7 cellular contexts compared by ENCODE assay signal in genomic region chr18:79399275-79400081, GRCh38. TPM values are rescaled to one million over a fixed set of nuclear protein-coding genes. Genes with fewer than 3 reads are reported as not detected.
DNase-seq lines count a peak whose midpoint lies in the region; ATAC-seq and TF ChIP-seq lines count a peak whose summit lies in the region.

No MANE protein-coding gene starts in this region.

- H3K9me3 Mint-ChIP-seq in activated T-cell treated with anti-CD3 and anti-CD28 coated beads, Interleukin-2, amount 50 U/mL, for 24 hours, result no peaks in the 10 kb centered on the region

- peak overlapping the region; percentile 93 for H3K27ac Mint-ChIP-seq in activated T-cell treated with anti-CD3 and anti-CD28 coated beads, Interleukin-2, amount 50 U/mL, for 24 hours

- peaks cover 4% of the 10 kb centered on the region for H3F3A ChIP-seq in smooth muscle cell (ENCODE audit: low read depth)

- intact Hi-C loops in right cardiac atrium (cut with DNase I), result no loop called here

- no peak overlapping the region for H2AFZ ChIP-seq in smooth muscle cell (ENCODE audit: low read depth)

- peak overlapping the region; percentile 100 for H3K4me2 ChIP-seq in smooth muscle cell

- peak overlapping the region; percentile 85 for H3K9ac ChIP-seq in smooth muscle cell (ENCODE audit: low read depth)

- peaks cover 63% of the 10 kb centered on the region for H3K36me3 Mint-ChIP-seq in activated T-cell treated with anti-CD3 and anti-CD28 coated beads, Interleukin-2, amount 50 U/mL, for 24 hours (ENCODE audit: low read depth)

- peaks cover 68% of the 10 kb centered on the region for H4K20me1 ChIP-seq in smooth muscle cell (ENCODE audit: low read depth)

- ATAC-seq in HG03064 (IDR thresholded peaks at IDR 0.05; ENCODE audit: low read depth, unreplicated experiment) (peak; percentile 9), right cardiac atrium (no peak)

- H3K4me1 Mint-ChIP-seq in activated T-cell treated with anti-CD3 and anti-CD28 coated beads, Interleukin-2, amount 50 U/mL, for 24 hours (ENCODE audit: low read depth), result peaks cover 59% of the 10 kb centered on the region

- H3K27ac ChIP-seq in right cardiac atrium (ENCODE audit: low read length) (no peak overlapping the region), smooth muscle cell (ENCODE audit: low read depth) (no peak overlapping the region)

- H3K4me3 ChIP-seq in right cardiac atrium (ENCODE audit: low read length) (peak overlapping the region; percentile 95), smooth muscle cell (peak overlapping the region; percentile 81)

- peaks cover 62% of the 10 kb centered on the region for H3K79me2 ChIP-seq in smooth muscle cell (ENCODE audit: low read depth)

- DNase-seq in activated T-cell treated with anti-CD3 and anti-CD28 coated beads, Interleukin-2, amount 50 U/mL, for 24 hours, result peak; percentile 71
- DNase-seq in right cardiac atrium (peak; percentile 33 to 77 (median 71)), smooth muscle cell (lab: John Stamatoyannopoulos, UW; ENCODE audit: unreplicated experiment) (no peak), NCI-H524 treated with DMSO at 0.1 percent for 48 hours (lab: John Stamatoyannopoulos, UW) (no peak), T1000 (lab: John Stamatoyannopoulos, UW) (no peak), NCI-H2081 (lab: John Stamatoyannopoulos, UW) (no peak)

- H3K4me1 ChIP-seq in right cardiac atrium (ENCODE audit: control insufficient read depth, insufficient read depth, low read length), result peaks cover 8% of the 10 kb centered on the region
- H3K4me1 ChIP-seq in smooth muscle cell (ENCODE audit: low read depth), result peaks cover 12% of the 10 kb centered on the region

- H3K36me3 ChIP-seq in smooth muscle cell (ENCODE audit: low read depth), result no peaks in the 10 kb centered on the region

- no peaks in the 10 kb centered on the region for H3K27me3 Mint-ChIP-seq in activated T-cell treated with anti-CD3 and anti-CD28 coated beads, Interleukin-2, amount 50 U/mL, for 24 hours

- TF ChIP-seq CTCF in smooth muscle cell (IDR thresholded peaks at IDR 0.05; ENCODE audit: borderline replicate concordance, insufficient read depth, poor library complexity, severe bottlenecking), result no peak

- WGBS in right cardiac atrium, result 30% methylated on average over 79 of the region's 79 CpGs
- WGBS in smooth muscle cell (ENCODE audit: low lambda C conversion rate), result 4% methylated on average over 55 of the region's 79 CpGs

- H3K9me3 ChIP-seq in right cardiac atrium (ENCODE audit: control insufficient read depth, low read length) (no peaks in the 10 kb centered on the region), smooth muscle cell (replicated peaks; ENCODE audit: low read depth) (no peaks in the 10 kb centered on the region)

- H3K27me3 ChIP-seq in right cardiac atrium (ENCODE audit: control insufficient read depth, insufficient read depth), result no peaks in the 10 kb centered on the region
- no peaks in the 10 kb centered on the region for H3K27me3 ChIP-seq in smooth muscle cell (ENCODE audit: low read depth)

- peak overlapping the region; percentile 81 for H3K4me3 Mint-ChIP-seq in activated T-cell treated with anti-CD3 and anti-CD28 coated beads, Interleukin-2, amount 50 U/mL, for 24 hours

RNA-seq across cellular contexts. Expression of gene NFATC1, which starts 3.7 kb away (rescaled TPM):
- 10 to 100 TPM; 20.1 to 25.3 (median 20.8) TPM for total RNA-seq in right cardiac atrium
- 14.7 TPM for polyA plus RNA-seq in right cardiac atrium
- total RNA-seq in smooth muscle cell, result 12.8 and 13.1 TPM in 2 replicates
- 19.2 and 20.4 TPM in 2 replicates for polyA plus RNA-seq in smooth muscle cell

Comparison
In these comparisons a context has a peak if more than half of its experiments do, and no peak if none do; other contexts are left out.
1. DNase-seq: peak in activated T-cell treated with anti-CD3 and anti-CD28 coated beads, Interleukin-2, amount 50 U/mL, for 24 hours (single experiment) and right cardiac atrium (3 of 3); none in smooth muscle cell (single experiment), NCI-H524 treated with DMSO at 0.1 percent for 48 hours (single experiment), T1000 (single experiment) and NCI-H2081 (0 of 2).